ENCODE assay signal across 12 cellular contexts in the genomic region with DNA sequence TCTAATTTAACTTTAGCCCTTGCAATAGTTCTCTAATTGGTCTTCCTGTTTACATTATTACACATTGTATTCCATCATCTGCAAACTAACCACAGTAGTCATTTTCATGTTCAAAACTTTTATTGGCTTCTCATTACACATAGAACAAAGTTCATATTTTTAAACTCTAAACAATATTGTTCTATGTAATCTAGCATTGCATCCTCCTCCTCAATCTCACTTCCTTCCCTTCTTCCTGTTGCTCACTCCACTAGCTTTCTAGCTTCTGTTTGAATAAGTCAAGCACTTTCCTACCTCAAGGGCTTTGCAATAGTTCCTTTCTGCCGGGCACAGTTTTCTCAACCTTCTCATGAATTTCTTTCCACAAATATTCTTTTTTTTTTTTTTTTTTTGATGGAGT. TPM values are rescaled to one million over a fixed set of nuclear protein-coding genes. Genes with fewer than 3 reads are reported as not detected.
A peak's percentile ranks its signal among the peaks of the same experiment; 100 is the strongest.
DNase-seq lines count a peak whose midpoint lies in the region; ATAC-seq, FAIRE-seq and TF ChIP-seq lines count a peak whose summit lies in the region.
"Not testable (repeated sequence)": the region's sequence is repeated elsewhere in the genome, so short reads cannot be mapped to it uniquely, and the experiment has no call there.
"Had no signal": no experiment of that assay in that cellular context is flagged by ENCODE, and none has a peak within 500 bp of the region (broad histone marks: within the 10 kb centered on the region; RNA-seq: fewer than 3 reads in every experiment).

No MANE protein-coding gene starts in this region.

- H3K9ac ChIP-seq in Loucy (ENCODE audit: low read depth, low read length, poor library complexity, severe bottlenecking): not testable (repeated sequence)

- not testable (repeated sequence) for H2AFZ ChIP-seq in Loucy (ENCODE audit: low read length)

- H3K27ac Mint-ChIP-seq in activated CD4-positive, alpha-beta T cell treated with anti-CD3 and anti-CD28 coated beads for 36 hours: not testable (repeated sequence)
- peak overlapping the region; percentile 75 for H3K27ac Mint-ChIP-seq in activated T-helper 2 cell treated with anti-CD3 and anti-CD28 coated beads, Interferon-gamma antibody, Interleukin-2, Interleukin-4, amounts not matched to agents 10 μg/mL and 5 μg/mL and 100 μg/mL, durations not matched to agents 14 hours and 24 hours and 36 hours
- H3K27ac Mint-ChIP-seq in natural killer cell treated with Interleukin-12 subunit alpha and Interleukin-12 subunit beta and Interleukin-15 and Interleukin-18, amount 100 ng/mL, for 72 hours: peak overlapping the region; percentile 11 to 28

- H3K36me3 ChIP-seq in Loucy (ENCODE audit: insufficient read depth, low read length); left lung; transverse colon: not testable (repeated sequence)

- not testable (repeated sequence) for TF ChIP-seq CTCF in Loucy (conservative IDR thresholded peaks at IDR 0.05; ENCODE audit: low read length); left lung (IDR thresholded peaks at IDR 0.05); transverse colon (IDR thresholded peaks at IDR 0.05)

- intact Hi-C loops in activated CD4-positive, alpha-beta T cell treated with anti-CD3 and anti-CD28 coated beads for 36 hours (cut with DNase I, micrococcal nuclease); activated T-helper 2 cell treated with anti-CD3 and anti-CD28 coated beads, Interferon-gamma antibody, Interleukin-2, Interleukin-4, amounts not matched to agents 10 μg/mL and 5 μg/mL and 100 μg/mL, durations not matched to agents 14 hours and 24 hours and 36 hours (cut with micrococcal nuclease); left lung (cut with DNase I); transverse colon (cut with DNase I; ENCODE audit: low total_unique reads): not testable (repeated sequence)

- peak; percentile 38 for ATAC-seq in activated CD4-positive, alpha-beta T cell treated with anti-CD3 and anti-CD28 coated beads for 36 hours
- ATAC-seq in left lung: peak; percentile 64
- not testable (repeated sequence) for ATAC-seq in natural killer cell treated with Interleukin-12 subunit alpha and Interleukin-12 subunit beta and Interleukin-15 and Interleukin-18, amount 100 ng/mL, for 72 hours

- H3K9me3 ChIP-seq in Loucy (ENCODE audit: insufficient read depth, low read depth, low read length); left lung; transverse colon: not testable (repeated sequence)

- not testable (repeated sequence) for DNase-seq in GM12892 (ENCODE audit: insufficient read length); activated CD4-positive, alpha-beta T cell treated with anti-CD3 and anti-CD28 coated beads for 36 hours; activated T-helper 2 cell treated with anti-CD3 and anti-CD28 coated beads, Interferon-gamma antibody, Interleukin-2, Interleukin-4, amounts not matched to agents 10 μg/mL and 5 μg/mL and 100 μg/mL, durations not matched to agents 14 hours and 24 hours and 36 hours (ENCODE audit: low spot score); left lung; natural killer cell treated with Interleukin-12 subunit alpha and Interleukin-12 subunit beta and Interleukin-15 and Interleukin-18, amount 100 ng/mL, for 72 hours (ENCODE audit: low spot score); transverse colon

- H3K4me1 ChIP-seq in Loucy (ENCODE audit: insufficient read depth, low read length, poor library complexity, severe bottlenecking) (peaks cover 31% of the 10 kb centered on the region), left lung (peaks cover 17 to 42% of the 10 kb centered on the region in 2 donors), transverse colon (peaks cover 3 to 64% (median 20%) of the 10 kb centered on the region in 4 donors)

- WGBS in transverse colon (ENCODE audit: low coverage in 1 of 2), 2 donors: no CpG with 5 or more reads among the region's 1 CpG

- peak overlapping the region; percentile 32 for H3K4me2 ChIP-seq in Loucy (ENCODE audit: low read depth, low read length, poor library complexity, severe bottlenecking)

- not testable (repeated sequence) for TF ChIP-seq POLR2A in GM12892 (IDR thresholded peaks at IDR 0.05; ENCODE audit: low read depth, low read length); transverse colon (IDR thresholded peaks at IDR 0.05)

- CTCF ChIA-PET in activated CD4-positive, alpha-beta T cell treated with anti-CD3 and anti-CD28 coated beads for 36 hours (lab: Charles Lee): not testable (repeated sequence)

- not testable (repeated sequence) for H3K9me2 ChIP-seq in Loucy (replicated peaks; ENCODE audit: low read depth, low read length)

- H3K27me3 ChIP-seq in Loucy (ENCODE audit: insufficient read depth, low read length, poor library complexity, severe bottlenecking); left lung; transverse colon: not testable (repeated sequence)

- not testable (repeated sequence) for H3F3A ChIP-seq in Loucy (ENCODE audit: low read depth)

- H3K27ac ChIP-seq in left lung: peak overlapping the region in 1 of 2 donors; percentile 78
- peak overlapping the region; percentile 56 to 69 (median 66) for H3K27ac ChIP-seq in transverse colon

- TF ChIP-seq EP300 in transverse colon (IDR thresholded peaks at IDR 0.05; ENCODE audit: low read depth): not testable (repeated sequence)

- peaks cover 14% of the 10 kb centered on the region for H3K36me3 Mint-ChIP-seq in activated CD4-positive, alpha-beta T cell treated with anti-CD3 and anti-CD28 coated beads for 36 hours (ENCODE audit: low read depth)
- peaks cover 33% of the 10 kb centered on the region for H3K36me3 Mint-ChIP-seq in activated T-helper 2 cell treated with anti-CD3 and anti-CD28 coated beads, Interferon-gamma antibody, Interleukin-2, Interleukin-4, amounts not matched to agents 10 μg/mL and 5 μg/mL and 100 μg/mL, durations not matched to agents 14 hours and 24 hours and 36 hours (ENCODE audit: low read depth)
- H3K36me3 Mint-ChIP-seq in natural killer cell treated with Interleukin-12 subunit alpha and Interleukin-12 subunit beta and Interleukin-15 and Interleukin-18, amount 100 ng/mL, for 72 hours: not testable (repeated sequence)

- H3K4me1 Mint-ChIP-seq in activated CD4-positive, alpha-beta T cell treated with anti-CD3 and anti-CD28 coated beads for 36 hours: peaks cover 40% of the 10 kb centered on the region
- H3K4me1 Mint-ChIP-seq in activated T-helper 2 cell treated with anti-CD3 and anti-CD28 coated beads, Interferon-gamma antibody, Interleukin-2, Interleukin-4, amounts not matched to agents 10 μg/mL and 5 μg/mL and 100 μg/mL, durations not matched to agents 14 hours and 24 hours and 36 hours (ENCODE audit: low read depth): peaks cover 42% of the 10 kb centered on the region
- peaks cover 21 to 35% of the 10 kb centered on the region in 2 donors for H3K4me1 Mint-ChIP-seq in natural killer cell treated with Interleukin-12 subunit alpha and Interleukin-12 subunit beta and Interleukin-15 and Interleukin-18, amount 100 ng/mL, for 72 hours (ENCODE audit: low read depth in 2 of 2)

- peaks cover 16% of the 10 kb centered on the region; the same call in 1 of the 2 replicates for H3K79me2 ChIP-seq in Loucy (ENCODE audit: insufficient read depth, low read length)

- FAIRE-seq in GM12892 (lab: Jason Lieb, UNC) (peak; percentile 68), endometrium (lab: Jason Lieb, UNC) (peak; percentile 46)

- POLR2A ChIA-PET in activated CD4-positive, alpha-beta T cell treated with anti-CD3 and anti-CD28 coated beads for 36 hours (lab: Charles Lee): not testable (repeated sequence)

- in situ Hi-C loops in transverse colon (cut with MboI; ENCODE audit: low pct_ligation_motif_present in 1 of 4, low pct_unique_long_range_greater_than_20kb in 1 of 4, low sequenced_read_pairs in 3 of 4): not testable (repeated sequence)

- H3K27me3 Mint-ChIP-seq in activated CD4-positive, alpha-beta T cell treated with anti-CD3 and anti-CD28 coated beads for 36 hours; activated T-helper 2 cell treated with anti-CD3 and anti-CD28 coated beads, Interferon-gamma antibody, Interleukin-2, Interleukin-4, amounts not matched to agents 10 μg/mL and 5 μg/mL and 100 μg/mL, durations not matched to agents 14 hours and 24 hours and 36 hours (ENCODE audit: low read depth); natural killer cell treated with Interleukin-12 subunit alpha and Interleukin-12 subunit beta and Interleukin-15 and Interleukin-18, amount 100 ng/mL, for 72 hours: not testable (repeated sequence)

- H3K9me3 Mint-ChIP-seq in activated CD4-positive, alpha-beta T cell treated with anti-CD3 and anti-CD28 coated beads for 36 hours (ENCODE audit: low read depth); activated T-helper 2 cell treated with anti-CD3 and anti-CD28 coated beads, Interferon-gamma antibody, Interleukin-2, Interleukin-4, amounts not matched to agents 10 μg/mL and 5 μg/mL and 100 μg/mL, durations not matched to agents 14 hours and 24 hours and 36 hours; natural killer cell treated with Interleukin-12 subunit alpha and Interleukin-12 subunit beta and Interleukin-15 and Interleukin-18, amount 100 ng/mL, for 72 hours: not testable (repeated sequence)

- H3K4me3 Mint-ChIP-seq in activated CD4-positive, alpha-beta T cell treated with anti-CD3 and anti-CD28 coated beads for 36 hours: not testable (repeated sequence)
- peak overlapping the region; percentile 39 for H3K4me3 Mint-ChIP-seq in activated T-helper 2 cell treated with anti-CD3 and anti-CD28 coated beads, Interferon-gamma antibody, Interleukin-2, Interleukin-4, amounts not matched to agents 10 μg/mL and 5 μg/mL and 100 μg/mL, durations not matched to agents 14 hours and 24 hours and 36 hours (ENCODE audit: low read depth)
- peak overlapping the region; percentile 33 for H3K4me3 Mint-ChIP-seq in natural killer cell treated with Interleukin-12 subunit alpha and Interleukin-12 subunit beta and Interleukin-15 and Interleukin-18, amount 100 ng/mL, for 72 hours

- H4K20me1 ChIP-seq in Loucy (ENCODE audit: insufficient read depth, low read length, poor library complexity, severe bottlenecking): not testable (repeated sequence)

- not testable (repeated sequence) for H3K4me3 ChIP-seq in Loucy (ENCODE audit: low read length, poor library complexity, severe bottlenecking); left lung; transverse colon

RNA-seq across cellular contexts. Expression of a gene that starts 38.5 kb away (rescaled TPM):
- polyA plus RNA-seq in GM12892 (2012; ENCODE audit: missing spikeins): 9.5 TPM
- 1 to 10 TPM; 9.0 to 9.9 TPM for total RNA-seq in activated CD4-positive, alpha-beta T cell treated with anti-CD3 and anti-CD28 coated beads for 36 hours
- total RNA-seq in activated T-helper 2 cell treated with anti-CD3 and anti-CD28 coated beads, Interferon-gamma antibody, Interleukin-2, Interleukin-4, amounts not matched to agents 10 μg/mL and 5 μg/mL and 100 μg/mL, durations not matched to agents 14 hours and 24 hours and 36 hours: 8.2 and 9.0 TPM in 2 replicates
- total RNA-seq in left lung: 10 to 100 TPM; 17.5 to 20.9 TPM
- total RNA-seq in natural killer cell treated with Interleukin-12 subunit alpha and Interleukin-12 subunit beta and Interleukin-15 and Interleukin-18, amount 100 ng/mL, for 72 hours: 10 to 100 TPM; 12.9 to 14.9 TPM
- 10 to 100 TPM in 2 of 4 donors, 1 to 10 TPM in 2; 1.5 to 38.2 (median 9.3) TPM for total RNA-seq in transverse colon

RNA-seq across cellular contexts. Expression of a gene that starts 45.5 kb away (rescaled TPM):
- polyA plus RNA-seq in GM12892 (2012; ENCODE audit: missing spikeins): 1.8 TPM
- under 1 TPM in 1 of 2 experiments, not detected in 1; 0.18 TPM for total RNA-seq in activated CD4-positive, alpha-beta T cell treated with anti-CD3 and anti-CD28 coated beads for 36 hours
- total RNA-seq in activated T-helper 2 cell treated with anti-CD3 and anti-CD28 coated beads, Interferon-gamma antibody, Interleukin-2, Interleukin-4, amounts not matched to agents 10 μg/mL and 5 μg/mL and 100 μg/mL, durations not matched to agents 14 hours and 24 hours and 36 hours: 0.14 and 0.30 TPM in 2 replicates
- total RNA-seq in left lung (under 1 TPM in 1 of 2 donors, not detected in 1; 0.26 TPM), transverse colon (not detected)
- total RNA-seq in natural killer cell treated with Interleukin-12 subunit alpha and Interleukin-12 subunit beta and Interleukin-15 and Interleukin-18, amount 100 ng/mL, for 72 hours: under 1 TPM; 0.36 to 0.76 TPM
- total RNA-seq: GM23338, mesenteric fat pad, occipital lobe, pulmonary artery endothelial cell had no signal
